13 cellular contexts compared by ENCODE assay signal in genomic region chr4:94472056-94472826, GRCh38. TPM values are rescaled to one million over a fixed set of nuclear protein-coding genes. Genes with fewer than 3 reads are reported as not detected.
DNase-seq lines count a peak whose midpoint lies in the region; ATAC-seq, FAIRE-seq and TF ChIP-seq lines count a peak whose summit lies in the region.
"Had no signal": no experiment of that assay in that cellular context is flagged by ENCODE, and none has a peak within 500 bp of the region (broad histone marks: within the 10 kb centered on the region; RNA-seq: fewer than 3 reads in every experiment).

No MANE protein-coding gene starts in this region.

- no peak for TF ChIP-seq EP300 in esophagus muscularis mucosa (IDR thresholded peaks at IDR 0.05)

- H3K36me3 ChIP-seq in pancreas (no peaks in the 10 kb centered on the region), esophagus muscularis mucosa (no peaks in the 10 kb centered on the region)
- H3K36me3 ChIP-seq in effector memory CD4-positive, alpha-beta T cell (ENCODE audit: control insufficient read depth, insufficient read depth, low read length): no peaks in the 10 kb centered on the region

- DNase-seq in EH (ENCODE audit: low read depth) (peak; percentile 91), NCI-H226 (peak; percentile 82), dedifferentiated amniotic fluid mesenchymal stem cell (ENCODE audit: extremely low spot score) (peak; percentile 87), pancreas (no peak), esophagus muscularis mucosa (ENCODE audit: extremely low spot score) (no peak)
- DNase-seq in effector memory CD4-positive, alpha-beta T cell: no peak
- DNase-seq in activated CD4-positive, alpha-beta T cell treated with anti-CD3 and anti-CD28 coated beads for 1 hour: no peak
- DNase-seq: activated CD4-positive, CD25-positive, alpha-beta regulatory T cell; activated naive CD4-positive, alpha-beta T cell treated with Interleukin-2 at 50 U/mL for 16 hours; GDM1 had no signal

- intact Hi-C loops in pancreas (cut with DNase I) (loop anchor here in 1 of 3 donors (10.0 kb wide), 1 partner anchor 53 kb away; no protein-coding TSS in a partner anchor), esophagus muscularis mucosa (cut with DNase I) (no loop called here)

- H3K9me3 ChIP-seq in pancreas: no peaks in the 10 kb centered on the region
- H3K9me3 ChIP-seq in effector memory CD4-positive, alpha-beta T cell (ENCODE audit: control insufficient read depth, low read length): no peaks in the 10 kb centered on the region
- H3K9me3 ChIP-seq in esophagus muscularis mucosa: no peaks in the 10 kb centered on the region

- H3K4me1 ChIP-seq in pancreas (peaks cover 16 to 55% (median 53%) of the 10 kb centered on the region in 3 donors), esophagus muscularis mucosa (peaks cover 29 to 60% (median 51%) of the 10 kb centered on the region in 4 donors)
- H3K4me1 ChIP-seq in effector memory CD4-positive, alpha-beta T cell (ENCODE audit: control insufficient read depth, insufficient read depth, low read length, poor library complexity, severe bottlenecking): no peaks in the 10 kb centered on the region

- FAIRE-seq in pancreas (lab: Jason Lieb, UNC): no peak

- H3K4me3 ChIP-seq in pancreas (no peak overlapping the region), esophagus muscularis mucosa (no peak overlapping the region)
- no peak overlapping the region for H3K4me3 ChIP-seq in effector memory CD4-positive, alpha-beta T cell (ENCODE audit: insufficient read depth, low read depth, low read length, poor library complexity, severe bottlenecking)

- TF ChIP-seq POLR2A in esophagus muscularis mucosa (IDR thresholded peaks at IDR 0.05; ENCODE audit: low read depth): no peak

- no peaks in the 10 kb centered on the region for H3K27me3 ChIP-seq in pancreas
- no peaks in the 10 kb centered on the region for H3K27me3 ChIP-seq in effector memory CD4-positive, alpha-beta T cell (replicated peaks; ENCODE audit: control insufficient read depth, insufficient read depth, low read length, poor library complexity, severe bottlenecking)
- no peaks in the 10 kb centered on the region for H3K27me3 ChIP-seq in esophagus muscularis mucosa

- H3K27ac ChIP-seq in pancreas (peak overlapping the region; percentile 59 to 87 (median 70)), esophagus muscularis mucosa (replicated peaks in 1 of 4) (no peak overlapping the region)
- H3K27ac ChIP-seq in effector memory CD4-positive, alpha-beta T cell (ENCODE audit: insufficient read depth, low read length, poor library complexity, severe bottlenecking): no peak overlapping the region
- H3K27ac ChIP-seq: KMS-11 had no signal

- 74 to 76% methylated on average over 5 of the region's 5 CpGs for WGBS in pancreas, 2 donors
- WGBS in esophagus muscularis mucosa: 93% methylated on average over 5 of the region's 5 CpGs

- TF ChIP-seq CTCF in pancreas (IDR thresholded peaks at IDR 0.05) (no peak), esophagus muscularis mucosa (IDR thresholded peaks at IDR 0.05) (no peak)

- ATAC-seq in pancreas (peak; percentile 17 to 64 (median 34)), GM19395 (IDR thresholded peaks at IDR 0.05; ENCODE audit: unreplicated experiment) (no peak)
- ATAC-seq: esophagus mucosa had no signal

RNA-seq across cellular contexts. Expression of gene PDLIM5, which starts 20.5 kb away (rescaled TPM):
- total RNA-seq in pancreas: 10 to 100 TPM; 47.1 to 99.0 (median 53.4) TPM
- polyA plus RNA-seq in pancreas: 10 to 100 TPM; 13.2 to 18.1 TPM
- total RNA-seq in esophagus muscularis mucosa: 100 to 1,000 TPM; 138 to 160 (median 146) TPM

Comparison
In these comparisons a context has a peak if more than half of its experiments do, and no peak if none do; other contexts are left out.
1. DNase-seq: peak in EH (single experiment), NCI-H226 (single experiment) and dedifferentiated amniotic fluid mesenchymal stem cell (single experiment); none in pancreas (0 of 6), effector memory CD4-positive, alpha-beta T cell (0 of 3), activated CD4-positive, alpha-beta T cell treated with anti-CD3 and anti-CD28 coated beads for 1 hour (single experiment) and esophagus muscularis mucosa (single experiment).
2. H3K27ac ChIP-seq: peak in pancreas (4 of 4); none in effector memory CD4-positive, alpha-beta T cell (single experiment) and esophagus muscularis mucosa (0 of 4).